ENCODE assay signal across 12 cellular contexts in genomic region chr5:159210846-159211245, GRCh38. TPM values are rescaled to one million over a fixed set of nuclear protein-coding genes. Genes with fewer than 3 reads are reported as not detected.
DNase-seq lines count a peak whose midpoint lies in the region; TF ChIP-seq lines count a peak whose summit lies in the region.
"Had no signal": no experiment of that assay in that cellular context is flagged by ENCODE, and none has a peak within 500 bp of the region (broad histone marks: within the 10 kb centered on the region; RNA-seq: fewer than 3 reads in every experiment).

No MANE protein-coding gene starts in this region.

- peaks cover 21% of the 10 kb centered on the region for H3K4me1 ChIP-seq in BE2C
- peaks cover 12% of the 10 kb centered on the region for H3K4me1 ChIP-seq in SJCRH30

- intact Hi-C loops in Calu3 (cut with micrococcal nuclease; ENCODE audit: unreplicated experiment) = loop anchor here (5.0 to 10.0 kb wide), 2 partner anchors 106 to 1326 kb away; no protein-coding TSS in a partner anchor
- intact Hi-C loops in activated T-helper 1 cell treated with anti-CD3 and anti-CD28 coated beads, Interleukin-12 subunit alpha, Interleukin-12 subunit beta, Interleukin-2, Interleukin-4 antibody, amounts not matched to agents 30 ng/mL and 10 ng/mL and 1 ng/mL, durations not matched to agents 14 hours and 24 hours and 36 hours (cut with micrococcal nuclease) = no loop called here

- H3K27ac Mint-ChIP-seq in Calu3 (ENCODE audit: unreplicated experiment) (peak overlapping the region; percentile 77), mesothelial cell of epicardium (peak overlapping the region; percentile 5)
- peak overlapping the region; percentile 92 for H3K27ac Mint-ChIP-seq in activated T-helper 1 cell treated with anti-CD3 and anti-CD28 coated beads, Interleukin-12 subunit alpha, Interleukin-12 subunit beta, Interleukin-2, Interleukin-4 antibody, amounts not matched to agents 30 ng/mL and 10 ng/mL and 1 ng/mL, durations not matched to agents 14 hours and 24 hours and 36 hours

- BruUV-seq in Calu3 (replicated peaks; lab: Mats Ljungman, UMichigan) = no TSS peak

- H3K27me3 ChIP-seq in BE2C (no peaks in the 10 kb centered on the region), SJCRH30 (no peaks in the 10 kb centered on the region)

- H3K27ac ChIP-seq in SJCRH30 = no peak overlapping the region

- DNase-seq in BE2C (no peak), Calu3 (no peak), mesothelial cell of epicardium (ENCODE audit: low spot score in 2 of 2, unreplicated experiment in 2 of 2) (no peak), SJCRH30 (no peak), T1000 (lab: John Stamatoyannopoulos, UW) (no peak), GM13977 (ENCODE audit: low spot score) (no peak), NK-92 (lab: John Stamatoyannopoulos, UW; ENCODE audit: unreplicated experiment) (no peak)
- no peak for DNase-seq in activated T-helper 1 cell treated with anti-CD3 and anti-CD28 coated beads, Interleukin-12 subunit alpha, Interleukin-12 subunit beta, Interleukin-2, Interleukin-4 antibody, amounts not matched to agents 30 ng/mL and 10 ng/mL and 1 ng/mL, durations not matched to agents 14 hours and 24 hours and 36 hours (ENCODE audit: low spot score)
- DNase-seq: dermis blood vessel endothelial cell, DMS79, hippocampal formation, SW 1271 had no signal

- H3K9me3 ChIP-seq in BE2C (no peaks in the 10 kb centered on the region), SJCRH30 (replicated peaks) (no peaks in the 10 kb centered on the region)

- H3K36me3 Mint-ChIP-seq in Calu3 (ENCODE audit: insufficient read depth, unreplicated experiment) = peaks cover 79% of the 10 kb centered on the region
- H3K36me3 Mint-ChIP-seq in activated T-helper 1 cell treated with anti-CD3 and anti-CD28 coated beads, Interleukin-12 subunit alpha, Interleukin-12 subunit beta, Interleukin-2, Interleukin-4 antibody, amounts not matched to agents 30 ng/mL and 10 ng/mL and 1 ng/mL, durations not matched to agents 14 hours and 24 hours and 36 hours (ENCODE audit: low read depth) = peaks cover 19% of the 10 kb centered on the region
- no peaks in the 10 kb centered on the region for H3K36me3 Mint-ChIP-seq in mesothelial cell of epicardium

- H3K9me3 Mint-ChIP-seq in Calu3 (ENCODE audit: low read depth, unreplicated experiment) = no peaks in the 10 kb centered on the region
- no peaks in the 10 kb centered on the region for H3K9me3 Mint-ChIP-seq in activated T-helper 1 cell treated with anti-CD3 and anti-CD28 coated beads, Interleukin-12 subunit alpha, Interleukin-12 subunit beta, Interleukin-2, Interleukin-4 antibody, amounts not matched to agents 30 ng/mL and 10 ng/mL and 1 ng/mL, durations not matched to agents 14 hours and 24 hours and 36 hours
- H3K9me3 Mint-ChIP-seq in mesothelial cell of epicardium = no peaks in the 10 kb centered on the region

- TF ChIP-seq CTCF in BE2C (IDR thresholded peaks at IDR 0.05; ENCODE audit: low read depth, low read length) = no peak
- TF ChIP-seq CTCF in Calu3 (IDR thresholded peaks at IDR 0.05; ENCODE audit: unreplicated experiment) = no peak
- TF ChIP-seq CTCF in mesothelial cell of epicardium (IDR thresholded peaks at IDR 0.05; ENCODE audit: unreplicated experiment) = no peak
- TF ChIP-seq CTCF in GM13977 (IDR thresholded peaks at IDR 0.05; ENCODE audit: extremely low read depth, insufficient read depth, missing control alignments) = no peak

- no peaks in the 10 kb centered on the region for H3K27me3 Mint-ChIP-seq in Calu3 (ENCODE audit: unreplicated experiment)
- H3K27me3 Mint-ChIP-seq in activated T-helper 1 cell treated with anti-CD3 and anti-CD28 coated beads, Interleukin-12 subunit alpha, Interleukin-12 subunit beta, Interleukin-2, Interleukin-4 antibody, amounts not matched to agents 30 ng/mL and 10 ng/mL and 1 ng/mL, durations not matched to agents 14 hours and 24 hours and 36 hours (ENCODE audit: insufficient read depth) = peaks cover 8% of the 10 kb centered on the region
- H3K27me3 Mint-ChIP-seq in mesothelial cell of epicardium (ENCODE audit: low read depth) = peaks cover 4% of the 10 kb centered on the region

- H3K4me3 Mint-ChIP-seq in Calu3 (ENCODE audit: low read depth, unreplicated experiment) (peak overlapping the region; percentile 95), mesothelial cell of epicardium (peak overlapping the region; percentile 80)
- H3K4me3 Mint-ChIP-seq in activated T-helper 1 cell treated with anti-CD3 and anti-CD28 coated beads, Interleukin-12 subunit alpha, Interleukin-12 subunit beta, Interleukin-2, Interleukin-4 antibody, amounts not matched to agents 30 ng/mL and 10 ng/mL and 1 ng/mL, durations not matched to agents 14 hours and 24 hours and 36 hours = peak overlapping the region; percentile 86

- CTCF ChIA-PET in Calu3 (lab: Charles Lee) = interaction anchor here (1.6 kb wide), 1 partner anchor 32 kb away, joined by 3 read pairs; no protein-coding TSS in a partner anchor

- H3K4me3 ChIP-seq in BE2C (ENCODE audit: low read depth, low read length) = peak overlapping the region; percentile 96
- H3K4me3 ChIP-seq in SJCRH30 = no peak overlapping the region

- H3K36me3 ChIP-seq in BE2C (no peaks in the 10 kb centered on the region), SJCRH30 (no peaks in the 10 kb centered on the region)

- H3K4me1 Mint-ChIP-seq in Calu3 (ENCODE audit: low read depth, unreplicated experiment) = peaks cover 69% of the 10 kb centered on the region
- peaks cover 30% of the 10 kb centered on the region for H3K4me1 Mint-ChIP-seq in activated T-helper 1 cell treated with anti-CD3 and anti-CD28 coated beads, Interleukin-12 subunit alpha, Interleukin-12 subunit beta, Interleukin-2, Interleukin-4 antibody, amounts not matched to agents 30 ng/mL and 10 ng/mL and 1 ng/mL, durations not matched to agents 14 hours and 24 hours and 36 hours (ENCODE audit: low read depth)
- peaks cover 45% of the 10 kb centered on the region for H3K4me1 Mint-ChIP-seq in mesothelial cell of epicardium

- in situ Hi-C loops in GM13977 (cut with MboI; ENCODE audit: low pct_unique_long_range_greater_than_20kb, low sequenced_read_pairs, unreplicated experiment) = no loop called here

RNA-seq across cellular contexts. Expression of gene RNF145, which starts 1.5 kb away (rescaled TPM):
- 115 TPM for polyA plus RNA-seq in BE2C (2012; ENCODE audit: insufficient read depth, insufficient read length, low read depth)
- total RNA-seq in Calu3 (2022) (169 and 193 TPM in 2 replicates), mesothelial cell of epicardium (88.8 to 93.1 TPM (median 91.4 TPM) in 3 replicates)
- 179 TPM in 2 replicates for total RNA-seq in activated T-helper 1 cell treated with anti-CD3 and anti-CD28 coated beads, Interleukin-12 subunit alpha, Interleukin-12 subunit beta, Interleukin-2, Interleukin-4 antibody, amounts not matched to agents 30 ng/mL and 10 ng/mL and 1 ng/mL, durations not matched to agents 14 hours and 24 hours and 36 hours
- total RNA-seq in SJCRH30 (2014; rRNA removed; shearing (Covaris generic)) = 59.0 and 60.9 TPM in 2 replicates

RNA-seq across cellular contexts. Expression of gene UBLCP1, which starts 52.2 kb away (rescaled TPM):
- polyA plus RNA-seq in BE2C (2012; ENCODE audit: insufficient read depth, insufficient read length, low read depth) = 24.5 TPM
- total RNA-seq in Calu3 (2022) = 35.8 and 39.5 TPM in 2 replicates
- total RNA-seq in activated T-helper 1 cell treated with anti-CD3 and anti-CD28 coated beads, Interleukin-12 subunit alpha, Interleukin-12 subunit beta, Interleukin-2, Interleukin-4 antibody, amounts not matched to agents 30 ng/mL and 10 ng/mL and 1 ng/mL, durations not matched to agents 14 hours and 24 hours and 36 hours = 30.8 and 32.3 TPM in 2 replicates
- total RNA-seq in mesothelial cell of epicardium = 27.8 to 29.2 TPM (median 28.3 TPM) in 3 replicates
- total RNA-seq in SJCRH30 (2014; rRNA removed; shearing (Covaris generic)) = 26.4 and 28.7 TPM in 2 replicates

Comparison
In these comparisons a context has a peak if more than half of its experiments do, and no peak if none do; other contexts are left out.
1. H3K27ac Mint-ChIP-seq: peak in every context shown above with its lines; median percentile 92 in activated T-helper 1 cell treated with anti-CD3 and anti-CD28 coated beads, Interleukin-12 subunit alpha, Interleukin-12 subunit beta, Interleukin-2, Interleukin-4 antibody, amounts not matched to agents 30 ng/mL and 10 ng/mL and 1 ng/mL, durations not matched to agents 14 hours and 24 hours and 36 hours; 77 in Calu3; 5 in mesothelial cell of epicardium.